8 cellular contexts compared by ENCODE assay signal in the genomic region with DNA sequence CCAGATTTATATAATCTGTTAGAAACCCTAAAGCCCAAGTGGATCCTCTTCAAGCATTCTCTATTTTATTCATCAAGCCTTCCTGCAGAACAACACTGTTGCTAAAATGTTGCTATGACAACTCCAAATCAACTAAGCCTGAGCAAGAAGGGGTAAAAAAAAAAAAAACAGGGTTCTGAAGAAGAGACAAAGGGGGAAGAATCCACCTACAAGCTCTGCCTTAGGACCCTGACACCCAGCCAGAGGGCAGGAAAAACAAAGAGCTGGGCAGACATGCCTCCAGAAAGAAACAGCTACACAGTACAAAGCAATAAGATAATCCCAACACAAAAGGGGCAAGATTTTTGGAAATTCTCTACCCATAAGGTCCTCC. TPM values are rescaled to one million over a fixed set of nuclear protein-coding genes. Genes with fewer than 3 reads are reported as not detected.
A peak's percentile ranks its signal among the peaks of the same experiment; 100 is the strongest.
DNase-seq lines count a peak whose midpoint lies in the region; ATAC-seq and TF ChIP-seq lines count a peak whose summit lies in the region.

No MANE protein-coding gene starts in this region.

- H3K4me1 Mint-ChIP-seq in activated T-cell treated with anti-CD3 and anti-CD28 coated beads, Interleukin-2, amount 50 U/mL, for 4 hours (ENCODE audit: low read depth) = peaks cover 47% of the 10 kb centered on the region

- TF ChIP-seq EP300 in transverse colon (IDR thresholded peaks at IDR 0.05; ENCODE audit: low read depth) = no peak

- no peaks in the 10 kb centered on the region for H3K27me3 Mint-ChIP-seq in activated T-cell treated with anti-CD3 and anti-CD28 coated beads, Interleukin-2, amount 50 U/mL, for 4 hours (ENCODE audit: low read depth)

- H3K36me3 Mint-ChIP-seq in activated T-cell treated with anti-CD3 and anti-CD28 coated beads, Interleukin-2, amount 50 U/mL, for 4 hours (ENCODE audit: insufficient read depth) = peaks cover 39% of the 10 kb centered on the region

- H3K27ac ChIP-seq in liver (ENCODE audit: low read depth in 1 of 2, low read length in 2 of 2) = peak overlapping the region; percentile 85 to 92
- peak overlapping the region; percentile 97 to 100 (median 98) for H3K27ac ChIP-seq in transverse colon

- H3K36me3 ChIP-seq in liver (ENCODE audit: control insufficient read depth in 4 of 4, insufficient read depth in 3 of 4, low read depth in 1 of 4, low read length in 3 of 4) (peaks cover 2 to 33% (median 28%) of the 10 kb centered on the region in 4 donors), transverse colon (peaks cover 0 to 27% (median 5%) of the 10 kb centered on the region in 4 donors)

- no peak for ATAC-seq in activated T-cell treated with anti-CD3 and anti-CD28 coated beads, Interleukin-2, amount 50 U/mL, for 4 hours
- no peak for ATAC-seq in GM19328 (IDR thresholded peaks at IDR 0.05; ENCODE audit: unreplicated experiment)

- H3K27me3 ChIP-seq in liver (ENCODE audit: control insufficient read depth in 4 of 4, insufficient read depth in 4 of 4, low read length in 3 of 4) (no peaks in the 10 kb centered on the region), transverse colon (no peaks in the 10 kb centered on the region)

- peak overlapping the region; percentile 95 for H3K4me3 Mint-ChIP-seq in activated T-cell treated with anti-CD3 and anti-CD28 coated beads, Interleukin-2, amount 50 U/mL, for 4 hours

- H3K4me1 ChIP-seq in liver (ENCODE audit: control insufficient read depth in 4 of 4, insufficient read depth in 4 of 4, low read length in 3 of 4) = peaks cover 3 to 25% (median 9%) of the 10 kb centered on the region in 4 donors
- H3K4me1 ChIP-seq in transverse colon = peaks cover 5 to 26% (median 20%) of the 10 kb centered on the region in 4 donors

- H3K4me3 ChIP-seq in liver (ENCODE audit: low read depth in 1 of 3, low read length in 3 of 3) (peak overlapping the region; percentile 89 to 97 (median 91)), transverse colon (peak overlapping the region; percentile 72 to 99 (median 90))

- intact Hi-C loops in transverse colon (cut with DNase I; ENCODE audit: low total_unique reads) = no loop called here

- TF ChIP-seq RAD21 in liver (IDR thresholded peaks at IDR 0.05) = no peak

- in situ Hi-C loops in transverse colon (cut with MboI; ENCODE audit: low pct_ligation_motif_present in 1 of 4, low pct_unique_long_range_greater_than_20kb in 1 of 4, low sequenced_read_pairs in 3 of 4) = no loop called here

- peak overlapping the region; percentile 85 to 96 for H3K9ac ChIP-seq in liver (ENCODE audit: low read depth in 1 of 2, low read length in 2 of 2)

- H3K9me3 ChIP-seq in liver (ENCODE audit: control insufficient read depth in 4 of 4, low read length in 3 of 4) = peaks cover 0 to 7% (median 2%) of the 10 kb centered on the region in 4 donors
- H3K9me3 ChIP-seq in transverse colon = no peaks in the 10 kb centered on the region

- H3K9me3 Mint-ChIP-seq in activated T-cell treated with anti-CD3 and anti-CD28 coated beads, Interleukin-2, amount 50 U/mL, for 4 hours = no peaks in the 10 kb centered on the region

- no peak for DNase-seq in activated T-cell treated with anti-CD3 and anti-CD28 coated beads, Interleukin-2, amount 50 U/mL, for 4 hours
- DNase-seq in activated T-cell treated with anti-CD3 and anti-CD28 coated beads, Interleukin-2, amount 50 U/mL, for 48 hours = no peak
- DNase-seq in astrocyte of the hippocampus (ENCODE audit: low read depth, low spot score) (peak; percentile 27), transverse colon (no peak), GM19238 (ENCODE audit: insufficient read length, low spot score) (no peak), NCI-H1436 (lab: John Stamatoyannopoulos, UW) (no peak)

- TF ChIP-seq CTCF in liver (IDR thresholded peaks at IDR 0.05; ENCODE audit: low read depth, low read length, missing input control) (no peak), transverse colon (IDR thresholded peaks at IDR 0.05) (no peak)

- TF ChIP-seq POLR2A in transverse colon (IDR thresholded peaks at IDR 0.05) = no peak

TF ChIP-seq in liver, 16 proteins besides CTCF, POLR2A, EP300 and RAD21:
- TF ChIP-seq JUND (IDR thresholded peaks at IDR 0.05) (no peak), FOXA1 (IDR thresholded peaks at IDR 0.05) (no peak), HNF4G (IDR thresholded peaks at IDR 0.05) (no peak), RXRA (IDR thresholded peaks at IDR 0.05) (no peak), GABPA (IDR thresholded peaks at IDR 0.05 in 1 of 2, conservative IDR thresholded peaks at IDR 0.05 in 1 of 2) (no peak), TAF1 (conservative IDR thresholded peaks at IDR 0.05) (no peak), FOXA2 (IDR thresholded peaks at IDR 0.05) (no peak)
- TF ChIP-seq, protein P1, sequence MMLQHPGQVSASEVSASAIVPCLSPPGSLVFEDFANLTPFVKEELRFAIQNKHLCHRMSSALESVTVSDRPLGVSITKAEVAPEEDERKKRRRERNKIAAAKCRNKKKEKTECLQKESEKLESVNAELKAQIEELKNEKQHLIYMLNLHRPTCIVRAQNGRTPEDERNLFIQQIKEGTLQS (IDR thresholded peaks at IDR 0.05) = no peak

RNA-seq across cellular contexts. Expression of gene USF1, which starts 1.3 kb away (rescaled TPM):
- 10 to 100 TPM; 44.3 to 53.0 (median 44.9) TPM for total RNA-seq in activated T-cell treated with anti-CD3 and anti-CD28 coated beads, Interleukin-2, amount 50 U/mL, for 4 hours
- total RNA-seq in liver = 10 to 100 TPM; 29.8 to 43.5 TPM
- polyA plus RNA-seq in liver = 10 to 100 TPM; 19.2 to 24.5 TPM
- total RNA-seq in transverse colon = 10 to 100 TPM; 34.4 to 78.2 (median 64.9) TPM

RNA-seq across cellular contexts. Expression of gene TSTD1, which starts 5.8 kb away (rescaled TPM):
- total RNA-seq in activated T-cell treated with anti-CD3 and anti-CD28 coated beads, Interleukin-2, amount 50 U/mL, for 4 hours = 10 to 100 TPM; 20.3 to 67.2 (median 25.6) TPM
- total RNA-seq in liver (10 to 100 TPM; 10.9 to 23.6 TPM), transverse colon (100 to 1,000 TPM; 104 to 224 (median 191) TPM)
- polyA plus RNA-seq in liver = 10 to 100 TPM; 45.9 to 67.5 TPM

RNA-seq across cellular contexts. Expression of gene F11R, which starts 23.6 kb away (rescaled TPM):
- 1 to 10 TPM; 3.9 to 7.6 (median 7.3) TPM for total RNA-seq in activated T-cell treated with anti-CD3 and anti-CD28 coated beads, Interleukin-2, amount 50 U/mL, for 4 hours
- 10 to 100 TPM; 45.9 to 80.4 TPM for total RNA-seq in liver
- polyA plus RNA-seq in liver = 10 to 100 TPM; 25.8 to 45.3 TPM
- total RNA-seq in transverse colon = 100 to 1,000 TPM in 2 of 4 donors, 10 to 100 TPM in 2; 91.7 to 126 (median 105) TPM

RNA-seq across cellular contexts. Expression of gene ARHGAP30, which starts 25.2 kb away (rescaled TPM):
- total RNA-seq in activated T-cell treated with anti-CD3 and anti-CD28 coated beads, Interleukin-2, amount 50 U/mL, for 4 hours = 100 to 1,000 TPM; 103 to 128 (median 106) TPM
- total RNA-seq in liver (1 to 10 TPM; 6.6 to 8.9 TPM), transverse colon (10 to 100 TPM in 1 of 4 donors, 1 to 10 TPM in 2, under 1 TPM in 1; 0.60 to 11.0 (median 4.4) TPM)
- polyA plus RNA-seq in liver = 1 to 10 TPM; 1.2 to 3.5 TPM

RNA-seq across cellular contexts. Expression of gene NECTIN4, which starts 44.8 kb away (rescaled TPM):
- under 1 TPM in 1 of 3 donors, not detected in 2; 0.08 TPM for total RNA-seq in activated T-cell treated with anti-CD3 and anti-CD28 coated beads, Interleukin-2, amount 50 U/mL, for 4 hours
- total RNA-seq in liver (not detected), transverse colon (1 to 10 TPM in 1 of 4 donors, under 1 TPM in 2, not detected in 1; 0.37 to 4.0 (median 0.82) TPM)
- under 1 TPM in 1 of 2 donors, not detected in 1; 0.01 TPM for polyA plus RNA-seq in liver

Comparison
In these comparisons a context has a peak if more than half of its experiments do, and no peak if none do; other contexts are left out.
1. RNA of gene F11R, which starts 23.6 kb away (total RNA-seq): 91.7 to 126 TPM in transverse colon and 45.9 to 80.4 TPM in liver; 3.9 to 7.6 TPM in activated T-cell treated with anti-CD3 and anti-CD28 coated beads, Interleukin-2, amount 50 U/mL, for 4 hours; every median in the first group is over 4 times any median in the second.